In the genomic region with DNA sequence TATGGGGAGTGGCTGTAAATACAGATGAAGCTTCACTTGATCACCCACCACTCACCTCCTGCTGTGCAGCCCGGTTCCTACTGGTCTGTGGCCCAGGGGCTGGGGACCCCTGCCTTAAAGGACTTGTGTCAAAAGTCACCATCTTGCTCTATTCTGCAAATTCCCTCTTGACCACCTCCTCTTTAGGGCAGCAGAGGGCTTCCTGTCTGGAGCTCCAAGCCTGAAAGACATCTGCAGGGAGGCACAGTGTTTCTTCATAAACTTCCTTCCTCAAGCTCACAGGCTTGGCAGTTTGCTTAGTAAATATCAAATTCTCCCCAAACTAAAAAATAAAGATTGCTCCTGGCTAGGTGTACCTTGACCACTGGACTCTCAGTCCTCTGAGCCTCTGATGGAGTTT, we compare ENCODE assay signal across 17 cellular contexts.
"Had no signal": no experiment of that assay in that cellular context is flagged by ENCODE, and none has a peak within 500 bp of the region (broad histone marks: within the 10 kb centered on the region; RNA-seq: fewer than 3 reads in every experiment).

No MANE protein-coding gene starts in this region.

- H3K9me3 ChIP-seq: prostate gland had no signal

- H3K27me3 Mint-ChIP-seq: activated CD8-positive, alpha-beta T cell treated with anti-CD3 and anti-CD28 coated beads for 36 hours; type B pancreatic cell had no signal

- DNase-seq: activated CD4-positive, alpha-beta T cell treated with anti-CD3 and anti-CD28 coated beads for 4 hours; activated CD8-positive, alpha-beta T cell treated with anti-CD3 and anti-CD28 coated beads for 36 hours; activated gamma-delta T cell; activated T-cell treated with anti-CD3 and anti-CD28 coated beads, Interleukin-2, amount 50 U/mL, for 4 hours; hypothalamus; kidney; occipital lobe; small intestine; stimulated activated CD4-positive, alpha-beta T cell treated with anti-CD3 and anti-CD28 coated beads, Interleukin-4, amount 100 ng/mL, for 24 hours; stimulated activated naive CD4-positive, alpha-beta T cell treated with Interleukin-2 at 50 U/mL for 16 hours had no signal

- H3K36me3 Mint-ChIP-seq: activated naive CD4-positive, alpha-beta T cell treated with anti-CD3 and anti-CD28 coated beads, Interleukin-2, amount 50 U/mL, for 72 hours; type B pancreatic cell had no signal

- H3K4me3 Mint-ChIP-seq: activated CD8-positive, alpha-beta T cell treated with anti-CD3 and anti-CD28 coated beads for 36 hours; activated T-cell treated with anti-CD3 and anti-CD28 coated beads, Interleukin-2, amount 50 U/mL, for 4 hours; nephron; T-helper 1 cell treated with Interleukin-12 subunit alpha and Interleukin-12 subunit beta and Interleukin-4 antibody, amounts not matched to agents 30 μg/mL and 1 μg/mL, for 36 hours; type B pancreatic cell; WTC11 had no signal

- H3K27me3 ChIP-seq: cardiac muscle cell had no signal

- H3K9me3 Mint-ChIP-seq: activated CD8-positive, alpha-beta T cell treated with anti-CD3 and anti-CD28 coated beads for 36 hours; activated naive CD4-positive, alpha-beta T cell treated with anti-CD3 and anti-CD28 coated beads, Interleukin-2, amount 50 U/mL, for 72 hours; activated T-cell treated with anti-CD3 and anti-CD28 coated beads, Interleukin-2, amount 50 U/mL, for 4 hours; nephron; T-helper 1 cell treated with Interleukin-12 subunit alpha and Interleukin-12 subunit beta and Interleukin-4 antibody, amounts not matched to agents 30 μg/mL and 1 μg/mL, for 36 hours; type B pancreatic cell had no signal

- H3K27ac ChIP-seq: cardiac muscle cell, prostate gland had no signal

- H3K4me3 ChIP-seq: cardiac muscle cell, prostate gland had no signal

- H3K36me3 ChIP-seq: cardiac muscle cell, prostate gland had no signal

- H3K27ac Mint-ChIP-seq: activated CD8-positive, alpha-beta T cell treated with anti-CD3 and anti-CD28 coated beads for 36 hours; activated naive CD4-positive, alpha-beta T cell treated with anti-CD3 and anti-CD28 coated beads, Interleukin-2, amount 50 U/mL, for 72 hours; nephron; T-helper 1 cell treated with Interleukin-12 subunit alpha and Interleukin-12 subunit beta and Interleukin-4 antibody, amounts not matched to agents 30 μg/mL and 1 μg/mL, for 36 hours; type B pancreatic cell; WTC11 had no signal
